In genomic region chr9:14406463-14406862, GRCh38 we compare ENCODE assay signal across 29 cellular contexts.
"Had no signal": no experiment of that assay in that cellular context is flagged by ENCODE, and none has a peak within 500 bp of the region (broad histone marks: within the 10 kb centered on the region; RNA-seq: fewer than 3 reads in every experiment).

No MANE protein-coding gene starts in this region.

- H3K4me3 ChIP-seq: adrenal gland, ascending aorta, breast epithelium, coronary artery, dorsolateral prefrontal cortex, heart left ventricle had no signal

- FAIRE-seq: frontal cortex, TTC549 had no signal

- H3K27ac ChIP-seq: adrenal gland, ascending aorta, breast epithelium, coronary artery, dorsolateral prefrontal cortex, heart left ventricle, WERI-Rb-1 had no signal

- ATAC-seq: activated CD4-positive, CD25-positive, alpha-beta regulatory T cell treated with anti-CD3 and anti-CD28 coated beads, Interleukin-2, amount 50 U/mL, for 24 hours; activated CD8-positive, alpha-beta T cell treated with anti-CD3 and anti-CD28 coated beads for 36 hours; activated naive CD8-positive, alpha-beta T cell treated with anti-CD3 and anti-CD28 coated beads, Interleukin-2, amount 50 U/mL, for 24 hours; activated T-cell treated with anti-CD3 and anti-CD28 coated beads, Interleukin-2, amount 50 U/mL, for 4 hours; activated T-helper 17 cell treated with anti-CD3 and anti-CD28 coated beads, Interleukin-2, amount 50 U/mL, for 72 hours; esophagus mucosa; heart left ventricle; T-helper 17 cell had no signal

- H3K36me3 ChIP-seq: adrenal gland, ascending aorta, breast epithelium, heart left ventricle, WERI-Rb-1 had no signal

- H3K4me1 ChIP-seq: adrenal gland, ascending aorta, breast epithelium had no signal

- H3K9me3 ChIP-seq: adrenal gland, ascending aorta, breast epithelium had no signal

- H3K27me3 ChIP-seq: adrenal gland, ascending aorta, breast epithelium, dorsolateral prefrontal cortex, heart left ventricle had no signal

- DNase-seq: activated B cell treated with CpG ODN at 0.5 μM for 24 hours; activated CD4-positive, alpha-beta T cell treated with anti-CD3 and anti-CD28 coated beads for 48 hours; activated CD4-positive, alpha-beta T cell treated with anti-CD3 and anti-CD28 coated beads, Interleukin-2, amount 50 U/mL, for 1 hour; activated CD4-positive, alpha-beta T cell treated with anti-CD3 and anti-CD28 coated beads, Interleukin-2, amount 50 U/mL, for 48 hours; activated CD8-positive, alpha-beta memory T cell treated with anti-CD3 and anti-CD28 coated beads for 24 hours; activated CD8-positive, alpha-beta T cell treated with anti-CD3 and anti-CD28 coated beads for 36 hours; activated effector memory CD4-positive, alpha-beta T cell treated with Interleukin-2 at 50 U/mL for 16 hours; activated gamma-delta T cell treated with Interleukin-2 at 50 U/mL for 16 hours; activated naive CD4-positive, alpha-beta T cell treated with anti-CD3 and anti-CD28 coated beads for 36 hours; activated naive CD8-positive, alpha-beta T cell treated with anti-CD3 and anti-CD28 coated beads for 36 hours; activated naive CD8-positive, alpha-beta T cell treated with anti-CD3 and anti-CD28 coated beads, Interleukin-2, amount 50 U/mL, for 24 hours; activated T-cell treated with anti-CD3 and anti-CD28 coated beads, Interleukin-2, amount 50 U/mL, for 4 hours; adrenal gland; dorsolateral prefrontal cortex; effector memory CD4-positive, alpha-beta T cell; endodermal cell; foreskin fibroblast; heart left ventricle; T-helper 1 cell; T-helper 17 cell; WERI-Rb-1 had no signal
